ENCODE assay signal across 8 cellular contexts in the genomic region with DNA sequence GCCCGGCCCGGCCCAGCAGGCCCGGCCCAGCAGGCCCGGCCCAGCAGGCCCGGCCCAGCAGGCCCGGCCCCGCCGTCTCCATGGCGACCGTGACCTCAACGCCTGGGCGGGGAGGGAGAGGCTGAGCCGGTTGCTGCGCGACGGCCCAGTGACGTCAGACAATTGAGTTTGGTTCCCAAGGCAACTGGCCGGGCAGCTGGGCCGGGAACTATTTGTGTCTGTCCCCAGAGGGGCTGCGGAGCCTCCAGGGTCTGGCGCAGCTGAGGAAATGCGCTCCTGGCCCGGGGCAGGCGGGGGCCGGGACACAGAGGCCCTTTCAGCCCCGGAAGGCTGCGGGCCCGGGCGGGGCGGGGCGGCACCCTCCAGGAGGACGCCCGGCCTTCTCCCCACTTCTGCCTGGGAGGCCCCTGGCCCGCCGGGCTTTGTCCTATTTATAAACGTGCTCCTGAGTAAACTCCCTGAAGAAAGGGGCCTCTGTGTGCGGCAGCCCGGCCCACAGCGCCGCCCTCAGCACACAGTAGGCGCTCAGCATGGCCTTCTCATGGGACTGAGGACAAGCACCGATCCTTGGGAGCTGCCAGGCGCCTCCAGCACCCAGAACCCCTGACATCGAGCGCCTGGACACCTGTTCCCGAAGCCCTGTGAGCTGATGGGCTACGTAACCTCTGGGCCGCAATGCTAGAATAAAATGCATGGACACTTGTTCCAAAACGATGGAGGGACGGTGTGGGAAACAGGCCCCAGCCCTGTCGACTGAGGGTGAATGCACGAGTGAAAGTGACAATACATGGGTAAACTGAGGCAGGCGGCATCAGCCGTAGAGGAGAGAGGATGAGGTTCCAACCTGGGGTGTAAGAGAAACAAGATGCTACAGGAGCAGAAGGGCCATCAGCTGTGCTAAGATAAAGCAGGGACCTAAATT. TPM values are rescaled to one million over a fixed set of nuclear protein-coding genes. Genes with fewer than 3 reads are reported as not detected.
DNase-seq lines count a peak whose midpoint lies in the region; ATAC-seq and TF ChIP-seq lines count a peak whose summit lies in the region.

No MANE protein-coding gene starts in this region.

- intact Hi-C loops in left lung (cut with DNase I), result no loop called here

- H3K9me3 ChIP-seq in left lung, result no peaks in the 10 kb centered on the region

- TF ChIP-seq POLR2A in GM19193 (IDR thresholded peaks at IDR 0.05; ENCODE audit: extremely low read depth, insufficient read depth, insufficient read length), result peak; percentile 14

- peak overlapping the region; percentile 56 for H3K4me3 Mint-ChIP-seq in activated CD4-positive, alpha-beta T cell treated with anti-CD3 and anti-CD28 coated beads, Interleukin-2, amount 10 ng/mL, durations not matched to agents 7 days and 5 days

- POLR2A ChIA-PET in activated CD4-positive, alpha-beta T cell treated with anti-CD3 and anti-CD28 coated beads, Interleukin-2, amount 10 ng/mL, durations not matched to agents 7 days and 5 days (lab: Charles Lee), result no interaction called here

- H3K4me3 ChIP-seq in coronary artery (peak overlapping the region; percentile 79), left lung (peak overlapping the region; percentile 42 to 49)

- H3K36me3 ChIP-seq in left lung, result no peaks in the 10 kb centered on the region

- H3K4me1 Mint-ChIP-seq in activated CD4-positive, alpha-beta T cell treated with anti-CD3 and anti-CD28 coated beads, Interleukin-2, amount 10 ng/mL, durations not matched to agents 7 days and 5 days, result peaks cover 25% of the 10 kb centered on the region

- no peaks in the 10 kb centered on the region for H3K27me3 ChIP-seq in left lung

- DNase-seq in AG20443 (ENCODE audit: low spot score) (peak; percentile 99), NCI-H510A treated with DMSO at 0.1 percent for 48 hours (lab: John Stamatoyannopoulos, UW) (peak; percentile 99), coronary artery (ENCODE audit: low spot score) (peak; percentile 100), left lung (peak; percentile 99 to 100)
- DNase-seq in activated CD4-positive, alpha-beta T cell treated with anti-CD3 and anti-CD28 coated beads, Interleukin-2, amount 10 ng/mL, durations not matched to agents 7 days and 5 days, result peak; percentile 98
- DNase-seq in stimulated activated CD4-positive, alpha-beta T cell treated with anti-CD3 and anti-CD28 coated beads, Interleukin-2, amount 100 ng/mL, for 24 hours, result peak; percentile 94 to 97

- H3K27ac ChIP-seq in coronary artery (peak overlapping the region; percentile 98 to 99), left lung (peak overlapping the region; percentile 96 to 97)

- CTCF ChIA-PET in activated CD4-positive, alpha-beta T cell treated with anti-CD3 and anti-CD28 coated beads, Interleukin-2, amount 10 ng/mL, durations not matched to agents 7 days and 5 days (lab: Charles Lee), result interaction anchor here (1.0 to 2.4 kb wide), 6 partner anchors 9 to 109 kb away, joined by 3 to 12 read pairs (median 5); no protein-coding TSS in a partner anchor

- H3K9me3 Mint-ChIP-seq in activated CD4-positive, alpha-beta T cell treated with anti-CD3 and anti-CD28 coated beads, Interleukin-2, amount 10 ng/mL, durations not matched to agents 7 days and 5 days, result no peaks in the 10 kb centered on the region

- TF ChIP-seq CTCF in coronary artery (IDR thresholded peaks at IDR 0.05), result no peak
- TF ChIP-seq CTCF in left lung (IDR thresholded peaks at IDR 0.05), result no peak

- H3K4me1 ChIP-seq in left lung, result peaks cover 17 to 26% of the 10 kb centered on the region in 2 donors

- H3K27me3 Mint-ChIP-seq in activated CD4-positive, alpha-beta T cell treated with anti-CD3 and anti-CD28 coated beads, Interleukin-2, amount 10 ng/mL, durations not matched to agents 7 days and 5 days, result peaks cover 5% of the 10 kb centered on the region

- ATAC-seq in HG03378 (IDR thresholded peaks at IDR 0.05; ENCODE audit: unreplicated experiment) (peak; percentile 82), left lung (peak; percentile 92)

- H3K27ac Mint-ChIP-seq in activated CD4-positive, alpha-beta T cell treated with anti-CD3 and anti-CD28 coated beads, Interleukin-2, amount 10 ng/mL, durations not matched to agents 7 days and 5 days, result peak overlapping the region; percentile 72

- H3K36me3 Mint-ChIP-seq in activated CD4-positive, alpha-beta T cell treated with anti-CD3 and anti-CD28 coated beads, Interleukin-2, amount 10 ng/mL, durations not matched to agents 7 days and 5 days (ENCODE audit: low read depth), result no peaks in the 10 kb centered on the region

RNA-seq across cellular contexts. Expression of a gene that starts 12.3 kb away (rescaled TPM):
- not detected for total RNA-seq in activated CD4-positive, alpha-beta T cell treated with anti-CD3 and anti-CD28 coated beads, Interleukin-2, amount 10 ng/mL, durations not matched to agents 7 days and 5 days
- total RNA-seq in left lung, result not detected

Comparison
In these comparisons a context has a peak if more than half of its experiments do, and no peak if none do; other contexts are left out.
1. Peak in every context shown above with its lines: DNase-seq, ATAC-seq, H3K4me3 ChIP-seq and H3K27ac ChIP-seq.